ENCODE assay signal across 24 cellular contexts in the genomic region with DNA sequence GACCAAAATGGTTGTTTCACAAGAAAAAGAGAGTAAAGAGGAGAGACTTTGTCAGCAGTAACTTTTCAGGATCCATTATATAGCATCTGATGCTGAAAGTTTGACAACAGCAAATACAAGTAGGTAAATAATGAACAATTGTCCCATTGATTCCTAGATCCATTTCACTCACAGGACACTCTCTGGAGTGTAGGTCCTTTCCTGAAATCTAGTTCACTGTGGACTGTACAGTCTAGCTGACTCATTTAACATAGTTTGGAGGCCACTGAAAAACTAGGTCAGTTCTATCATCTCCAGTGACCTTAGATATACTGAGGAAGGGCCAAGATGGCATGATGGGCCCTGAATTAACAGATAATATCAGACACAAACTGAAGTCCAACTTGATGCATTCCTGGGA.
"Had no signal": no experiment of that assay in that cellular context is flagged by ENCODE, and none has a peak within 500 bp of the region (broad histone marks: within the 10 kb centered on the region; RNA-seq: fewer than 3 reads in every experiment).

No MANE protein-coding gene starts in this region.

- H3K36me3 ChIP-seq: neural progenitor cell, pancreas, prostate gland, stomach, thoracic aorta, thyroid gland, tibial nerve, upper lobe of left lung, vagina had no signal

- H2AFZ ChIP-seq: neural progenitor cell had no signal

- DNase-seq: naive thymus-derived CD4-positive, alpha-beta T cell; natural killer cell; occipital lobe; pancreas; right cardiac atrium; small intestine; stimulated activated CD4-positive, alpha-beta T cell treated with anti-CD3 and anti-CD28 coated beads, Interleukin-15, amount 100 ng/mL, for 24 hours; stimulated activated CD4-positive, alpha-beta T cell treated with anti-CD3 and anti-CD28 coated beads, Interleukin-2, amount 100 ng/mL, for 24 hours; stimulated activated CD4-positive, alpha-beta T cell treated with anti-CD3 and anti-CD28 coated beads, Interleukin-2, amount 100 ng/mL, for 48 hours; stimulated activated CD4-positive, alpha-beta T cell treated with anti-CD3 and anti-CD28 coated beads, Interleukin-4, amount 100 ng/mL, for 24 hours; stimulated activated naive B cell treated with anti-CD40 and anti-IgM and Interleukin-4, amounts not matched to agents 10 μg/mL and 1 μg/mL and 100 μg/mL, for 72 hours; stimulated activated naive CD4-positive, alpha-beta T cell treated with Interleukin-2 at 50 U/mL for 16 hours; stomach; thyroid gland; trophoblast cell; upper lobe of left lung had no signal

- ATAC-seq: naive thymus-derived CD4-positive, alpha-beta T cell; natural killer cell; pancreas; right cardiac atrium; sciatic nerve; stimulated activated effector memory CD8-positive, alpha-beta T cell treated with anti-CD3 and anti-CD28 coated beads, Interleukin-12 subunit alpha, Interleukin-12 subunit beta, amount 100 ng/mL, for 72 hours; stimulated activated naive B cell treated with anti-CD40 and anti-IgM and Interleukin-4, amounts not matched to agents 10 μg/mL and 1 μg/mL and 100 μg/mL, for 72 hours had no signal

- H3K4me3 ChIP-seq: neural progenitor cell, pancreas, prostate gland, stomach, thoracic aorta, thyroid gland, tibial nerve, upper lobe of left lung, vagina had no signal

- H3K4me2 ChIP-seq: neural progenitor cell had no signal

- H3K9me3 ChIP-seq: pancreas, prostate gland, stomach, thoracic aorta, thyroid gland, tibial nerve, upper lobe of left lung, vagina had no signal

- H3K27ac ChIP-seq: neural progenitor cell, pancreas, prostate gland, stomach, thoracic aorta, thyroid gland, tibial nerve, upper lobe of left lung, vagina had no signal

- H3K4me1 ChIP-seq: neural progenitor cell, pancreas, prostate gland, thyroid gland, tibial nerve, upper lobe of left lung, vagina had no signal

- FAIRE-seq: pancreas, small intestine, urothelium cell line had no signal

- H3K9ac ChIP-seq: neural progenitor cell had no signal

- H3K27me3 ChIP-seq: neural progenitor cell, pancreas, stomach, thyroid gland, tibial nerve, upper lobe of left lung, vagina had no signal
